Comparison of ENCODE assay signal across 7 cellular contexts in the genomic region with DNA sequence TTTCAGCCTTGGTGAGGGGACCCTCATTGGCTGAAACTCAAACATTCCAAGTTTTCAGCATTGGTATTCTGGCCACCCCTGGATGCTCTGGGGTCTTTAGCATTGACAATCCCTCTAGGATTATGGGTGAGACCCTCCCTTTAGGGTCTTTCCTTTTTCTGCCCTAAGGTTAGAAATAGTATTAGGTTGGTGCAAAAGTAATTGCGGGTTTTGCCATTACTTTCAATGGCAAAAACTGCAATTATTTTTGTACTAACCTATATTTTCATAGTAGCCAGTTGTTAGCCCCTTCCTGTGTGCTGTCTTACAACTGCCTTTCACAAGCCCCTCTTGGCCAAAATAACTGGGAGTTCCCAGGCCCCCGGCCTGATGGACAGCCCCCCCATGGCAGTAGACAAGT.
"Had no signal": no experiment of that assay in that cellular context is flagged by ENCODE, and none has a peak within 500 bp of the region (broad histone marks: within the 10 kb centered on the region; RNA-seq: fewer than 3 reads in every experiment).

No MANE protein-coding gene starts in this region.

- H3K4me3 Mint-ChIP-seq: GM23338, H9, HFFc6 had no signal

- DNase-seq: H9, HCEC 1CT, HFFc6, IMR-90, KBM-7 had no signal

- H3K4me3 ChIP-seq: GM23338 had no signal

- ATAC-seq: GM23338 had no signal

- H3K9me3 Mint-ChIP-seq: GM23338, H9 had no signal

- H3K27ac Mint-ChIP-seq: GM23338, H9, HFFc6 had no signal

- H3K27ac ChIP-seq: HL-60 had no signal

- H3K4me1 Mint-ChIP-seq: GM23338 had no signal
